Comparison of ENCODE assay signal across 9 cellular contexts in the genomic region with DNA sequence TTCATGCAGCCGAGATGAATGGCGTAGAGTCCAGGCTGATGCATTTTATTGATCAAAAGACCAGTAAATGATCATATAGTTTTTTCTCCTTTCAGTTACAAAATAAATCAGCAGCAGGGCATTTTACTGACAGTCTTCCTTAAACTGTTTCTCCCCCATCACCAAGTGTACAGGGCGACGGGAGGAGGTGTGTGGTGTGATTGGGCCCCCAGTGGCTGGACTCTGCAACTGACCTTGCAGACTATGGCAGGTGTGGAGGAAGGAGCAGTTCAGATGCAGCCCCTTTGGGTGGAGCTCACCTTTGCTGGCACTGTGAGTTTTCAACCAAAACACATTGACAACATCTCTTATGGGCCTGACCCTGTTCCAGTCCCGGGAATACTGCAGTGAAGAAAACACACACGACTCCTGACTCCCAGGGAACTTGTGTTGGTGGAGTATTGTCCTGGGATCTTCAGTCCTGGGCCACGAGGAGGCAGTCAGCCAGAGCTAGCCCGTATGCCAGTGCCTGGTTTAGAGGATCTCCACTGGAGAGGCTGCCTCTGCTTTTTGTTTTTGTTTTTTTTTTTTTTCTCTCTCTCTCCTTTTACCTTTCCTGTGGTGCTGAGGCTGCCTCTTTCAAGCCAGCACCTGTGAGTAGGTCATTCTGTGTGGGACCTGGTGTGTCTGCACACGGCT. TPM values are rescaled to one million over a fixed set of nuclear protein-coding genes. Genes with fewer than 3 reads are reported as not detected.
DNase-seq lines count a peak whose midpoint lies in the region; ATAC-seq, FAIRE-seq and TF ChIP-seq lines count a peak whose summit lies in the region.
"Had no signal": no experiment of that assay in that cellular context is flagged by ENCODE, and none has a peak within 500 bp of the region (broad histone marks: within the 10 kb centered on the region; RNA-seq: fewer than 3 reads in every experiment).

No MANE protein-coding gene starts in this region.

- peak overlapping the region; percentile 86 for H3K27ac Mint-ChIP-seq in glutamatergic neuron (ENCODE audit: unreplicated experiment)

- DNase-seq in 8988T (peak; percentile 81), G401 (ENCODE audit: low spot score) (peak; percentile 68), RWPE2 (ENCODE audit: low spot score) (no peak), glutamatergic neuron (no peak), HK-2 (ENCODE audit: unreplicated experiment) (no peak), kidney (no peak), D341Med (ENCODE audit: low spot score) (no peak)

- in situ Hi-C loops in G401 (cut with HindIII; ENCODE audit: low sequenced_read_pairs), result no loop called here

- H3K9ac ChIP-seq in kidney (ENCODE audit: low read length in 2 of 2), result no peak overlapping the region

- ATAC-seq in RWPE2 (ENCODE audit: low read depth) (peak; percentile 76), GM21390 (IDR thresholded peaks at IDR 0.05; ENCODE audit: unreplicated experiment) (no peak)

- H3K4me1 Mint-ChIP-seq in glutamatergic neuron (ENCODE audit: low read depth, unreplicated experiment), result peaks cover 44% of the 10 kb centered on the region

- peak overlapping the region; percentile 71 for H3K4me3 Mint-ChIP-seq in glutamatergic neuron (ENCODE audit: unreplicated experiment)

- H3K4me1 ChIP-seq in RWPE2 (ENCODE audit: insufficient read depth, poor library complexity, severe bottlenecking), result no peaks in the 10 kb centered on the region
- H3K4me1 ChIP-seq in kidney (ENCODE audit: control insufficient read depth in 1 of 2, insufficient read depth in 1 of 2, low read depth in 1 of 2, low read length in 2 of 2), result peaks cover 13 to 15% of the 10 kb centered on the region in 2 donors

- TF ChIP-seq CTCF in RWPE2 (IDR thresholded peaks at IDR 0.05; ENCODE audit: poor library complexity, severe bottlenecking) (peak; percentile 40), glutamatergic neuron (IDR thresholded peaks at IDR 0.05; ENCODE audit: partially characterized antibody, unreplicated experiment) (peak; percentile 22), kidney (IDR thresholded peaks at IDR 0.05; ENCODE audit: borderline replicate concordance, extremely low read depth, insufficient read depth) (no peak)

- H3K27me3 Mint-ChIP-seq in glutamatergic neuron (ENCODE audit: unreplicated experiment), result peaks cover 6% of the 10 kb centered on the region

- no peaks in the 10 kb centered on the region for H3K27me3 ChIP-seq in RWPE2 (ENCODE audit: insufficient read depth, poor library complexity, severe bottlenecking)

- H3K9me3 ChIP-seq in RWPE2 (ENCODE audit: severe bottlenecking), result no peaks in the 10 kb centered on the region
- no peaks in the 10 kb centered on the region for H3K9me3 ChIP-seq in kidney (ENCODE audit: control insufficient read depth in 1 of 2, low read length in 2 of 2)

- intact Hi-C loops in kidney (cut with DNase I), result no loop called here

- H3K36me3 ChIP-seq in RWPE2 (ENCODE audit: low read depth) (peaks cover 4% of the 10 kb centered on the region; the same call in 1 of the 2 replicates), kidney (ENCODE audit: control insufficient read depth in 1 of 2, insufficient read depth in 2 of 2, low read length in 2 of 2) (no peaks in the 10 kb centered on the region)

- H3K4me3 ChIP-seq in RWPE2 (ENCODE audit: severe bottlenecking) (no peak overlapping the region), kidney (ENCODE audit: low read length in 2 of 2) (no peak overlapping the region)

- H3K9me3 Mint-ChIP-seq in glutamatergic neuron (ENCODE audit: unreplicated experiment), result no peaks in the 10 kb centered on the region
- H3K9me3 Mint-ChIP-seq: T-helper 1 cell treated with Interleukin-12 subunit alpha and Interleukin-12 subunit beta and Interleukin-4 antibody, amounts not matched to agents 30 μg/mL and 1 μg/mL, for 36 hours had no signal

- no peak overlapping the region for H3K27ac ChIP-seq in RWPE2 (ENCODE audit: poor library complexity, severe bottlenecking)
- no peak overlapping the region for H3K27ac ChIP-seq in kidney (ENCODE audit: low read depth in 2 of 2, low read length in 2 of 2)

- no peak for FAIRE-seq in kidney (lab: Jason Lieb, UNC)

- no peaks in the 10 kb centered on the region for H3K36me3 Mint-ChIP-seq in glutamatergic neuron (ENCODE audit: unreplicated experiment)

RNA-seq across cellular contexts. Expression of a gene that starts 29.8 kb away (rescaled TPM):
- 5.5 and 10.5 TPM in 2 replicates for total RNA-seq in G401 (2014; rRNA removed; shearing (Covaris generic))
- total RNA-seq in glutamatergic neuron (ENCODE audit: unreplicated experiment) (56.1 TPM), kidney (19.2 TPM)
- 2.6 TPM for polyA plus RNA-seq in kidney (ENCODE audit: insufficient read depth, low read depth, low replicate concordance)

RNA-seq across cellular contexts. Expression of a gene that starts 46.0 kb away (rescaled TPM):
- 32.9 and 46.2 TPM in 2 replicates for total RNA-seq in G401 (2014; rRNA removed; shearing (Covaris generic))
- 43.6 TPM for total RNA-seq in glutamatergic neuron (ENCODE audit: unreplicated experiment)
- total RNA-seq in kidney, result 54.4 TPM
- 23.4 TPM for polyA plus RNA-seq in kidney (ENCODE audit: insufficient read depth, low read depth, low replicate concordance)

RNA-seq across cellular contexts. Expression of a gene that starts 54.9 kb away (rescaled TPM):
- 0.37 and 0.51 TPM in 2 replicates for total RNA-seq in G401 (2014; rRNA removed; shearing (Covaris generic))
- total RNA-seq in glutamatergic neuron (ENCODE audit: unreplicated experiment) (not detected), kidney (1.6 TPM)
- not detected for polyA plus RNA-seq in kidney (ENCODE audit: insufficient read depth, low read depth, low replicate concordance)

Comparison
In these comparisons a context has a peak if more than half of its experiments do, and no peak if none do; other contexts are left out.
1. DNase-seq: peak in 8988T (single experiment) and G401 (single experiment); none in RWPE2 (single experiment), glutamatergic neuron (single experiment), HK-2 (single experiment), kidney (single experiment) and D341Med (single experiment).